In the genomic region with DNA sequence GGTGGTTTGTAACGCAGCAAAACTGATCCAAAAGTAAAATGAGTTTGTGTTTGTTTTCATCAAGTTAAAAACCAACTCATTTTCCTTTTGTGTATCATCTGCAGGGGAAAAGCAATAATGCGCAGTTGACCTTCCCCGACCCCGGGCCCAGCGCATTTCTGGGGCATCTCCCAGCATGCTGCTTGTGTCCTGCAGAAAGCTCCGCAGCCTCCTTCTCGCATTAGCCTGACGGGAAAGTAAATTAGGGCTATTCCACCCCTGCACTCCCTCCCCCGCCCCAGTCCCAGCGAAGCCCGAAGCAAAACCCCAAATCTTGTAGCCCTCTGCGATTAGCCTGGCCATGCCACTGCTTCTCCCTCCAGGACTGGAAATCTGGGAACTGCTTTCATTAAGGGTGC, we compare ENCODE assay signal across 9 cellular contexts.
DNase-seq lines count a peak whose midpoint lies in the region; ATAC-seq and TF ChIP-seq lines count a peak whose summit lies in the region.
"Had no signal": no experiment of that assay in that cellular context is flagged by ENCODE, and none has a peak within 500 bp of the region (broad histone marks: within the 10 kb centered on the region; RNA-seq: fewer than 3 reads in every experiment).

No MANE protein-coding gene starts in this region.

- H3K4me1 ChIP-seq in skeletal muscle tissue (ENCODE audit: control insufficient read depth in 3 of 3, insufficient read depth in 3 of 3, low read length in 3 of 3) = peaks cover 19 to 30% (median 28%) of the 10 kb centered on the region in 3 donors
- H3K4me1 ChIP-seq in Peyer's patch = peaks cover 0 to 5% (median 0%) of the 10 kb centered on the region in 4 donors

- peak overlapping the region; percentile 15; the same call in 1 of the 2 replicates for H3K4me3 ChIP-seq in iPS-18c (ENCODE audit: insufficient read depth, low read depth, low read length)
- H3K4me3 ChIP-seq in skeletal muscle tissue (ENCODE audit: low read length in 3 of 3) = peak overlapping the region; percentile 53 to 71 (median 66)
- peak overlapping the region in 2 of 4 donors; percentile 29 to 42 for H3K4me3 ChIP-seq in Peyer's patch

- no peak overlapping the region for H3K4me3 Mint-ChIP-seq in progenitor cell of endocrine pancreas (ENCODE audit: low read depth)

- no peak for ATAC-seq in GM21381 (IDR thresholded peaks at IDR 0.05; ENCODE audit: unreplicated experiment)

- peak overlapping the region; percentile 66 to 86 (median 79) for H3K9ac ChIP-seq in skeletal muscle tissue (ENCODE audit: low read depth in 1 of 3, low read length in 3 of 3)

- no peaks in the 10 kb centered on the region for H3K36me3 Mint-ChIP-seq in progenitor cell of endocrine pancreas (ENCODE audit: insufficient read depth)

- H3K27me3 ChIP-seq in skeletal muscle tissue (ENCODE audit: control insufficient read depth in 3 of 3, insufficient read depth in 3 of 3, low read length in 3 of 3) = no peaks in the 10 kb centered on the region
- H3K27me3 ChIP-seq in Peyer's patch = no peaks in the 10 kb centered on the region

- no peaks in the 10 kb centered on the region for H3K9me3 Mint-ChIP-seq in progenitor cell of endocrine pancreas (ENCODE audit: low read depth)
- H3K9me3 Mint-ChIP-seq: neural crest cell had no signal

- H3K36me3 ChIP-seq in skeletal muscle tissue (ENCODE audit: control insufficient read depth in 3 of 3, insufficient read depth in 3 of 3, low read length in 3 of 3) (no peaks in the 10 kb centered on the region), Peyer's patch (no peaks in the 10 kb centered on the region)

- in situ Hi-C loops in G401 (cut with HindIII; ENCODE audit: low sequenced_read_pairs) = no loop called here

- TF ChIP-seq CTCF in progenitor cell of endocrine pancreas (IDR thresholded peaks at IDR 0.05; ENCODE audit: unreplicated experiment) (no peak), Peyer's patch (IDR thresholded peaks at IDR 0.05) (no peak)

- H3K4me1 Mint-ChIP-seq in progenitor cell of endocrine pancreas (ENCODE audit: low read depth) = peaks cover 15% of the 10 kb centered on the region

- H3K9me3 ChIP-seq in iPS-18c (ENCODE audit: control insufficient read depth, insufficient read depth, low read length) = no peaks in the 10 kb centered on the region
- H3K9me3 ChIP-seq in skeletal muscle tissue (ENCODE audit: control insufficient read depth in 3 of 3, low read length in 3 of 3) = no peaks in the 10 kb centered on the region
- H3K9me3 ChIP-seq in Peyer's patch = no peaks in the 10 kb centered on the region

- peak; percentile 50 for DNase-seq in G401 (ENCODE audit: low spot score)
- no peak for DNase-seq in progenitor cell of endocrine pancreas (ENCODE audit: low spot score, unreplicated experiment)
- DNase-seq in NCI-H446 (lab: John Stamatoyannopoulos, UW) = no peak
- no peak for DNase-seq in Peyer's patch

- H3K27ac ChIP-seq in angular gyrus (ENCODE audit: low read depth, low read length) = peak overlapping the region; percentile 98
- peak overlapping the region; percentile 80 for H3K27ac ChIP-seq in skeletal muscle tissue (ENCODE audit: low read depth, low read length)
- peak overlapping the region in 1 of 4 donors; percentile 51 for H3K27ac ChIP-seq in Peyer's patch

- no peak for TF ChIP-seq POLR2A in Peyer's patch (IDR thresholded peaks at IDR 0.05)

- no peak overlapping the region for H3K27ac Mint-ChIP-seq in progenitor cell of endocrine pancreas

- H3K27me3 Mint-ChIP-seq in progenitor cell of endocrine pancreas = peaks cover 4% of the 10 kb centered on the region
